11 cellular contexts compared by ENCODE assay signal in genomic region chr2:37689751-37690150, GRCh38. TPM values are rescaled to one million over a fixed set of nuclear protein-coding genes. Genes with fewer than 3 reads are reported as not detected.
A peak's percentile ranks its signal among the peaks of the same experiment; 100 is the strongest.
DNase-seq lines count a peak whose midpoint lies in the region; ATAC-seq, FAIRE-seq and TF ChIP-seq lines count a peak whose summit lies in the region.
"Had no signal": no experiment of that assay in that cellular context is flagged by ENCODE, and none has a peak within 500 bp of the region (broad histone marks: within the 10 kb centered on the region; RNA-seq: fewer than 3 reads in every experiment).

No MANE protein-coding gene starts in this region.

- no peak overlapping the region for H3K23ac ChIP-seq in neuronal stem cell (ENCODE audit: low read depth, low read length, poor library complexity)

- no peak overlapping the region for H2BK120ac ChIP-seq in neuronal stem cell (ENCODE audit: low read depth, low read length)

- H3K27ac ChIP-seq in A549 (peak overlapping the region; percentile 60 to 61), PC-3 (ENCODE audit: low read length) (no peak overlapping the region), foreskin keratinocyte (no peak overlapping the region), neuronal stem cell (replicated peaks; ENCODE audit: low read length) (no peak overlapping the region)

- peaks cover 6% of the 10 kb centered on the region; the same call in 1 of the 2 replicates for H3K36me3 ChIP-seq in PC-3 (ENCODE audit: low read depth, low read length)
- no peaks in the 10 kb centered on the region for H3K36me3 ChIP-seq in neuronal stem cell (replicated peaks in 1 of 2; ENCODE audit: control insufficient read depth in 2 of 2, insufficient read depth in 2 of 2, low read length in 2 of 2)

- TF ChIP-seq CTCF in A549 (IDR thresholded peaks at IDR 0.05) (no peak), PC-3 (conservative IDR thresholded peaks at IDR 0.05; ENCODE audit: low read depth, low read length) (no peak), foreskin keratinocyte (conservative IDR thresholded peaks at IDR 0.05) (no peak)

- POLR2A ChIA-PET in A549 (lab: Yijun Ruan, JAX), result interaction anchor here (0.9 to 1.5 kb wide), 3 partner anchors 14 to 78 kb away, joined by 3 to 6 read pairs (median 3); no protein-coding TSS in a partner anchor
- POLR2A ChIA-PET in PC-3 (lab: Charles Lee; ENCODE audit: unreplicated experiment), result no interaction called here

- H2BK5ac ChIP-seq in neuronal stem cell (ENCODE audit: low read length), result no peak overlapping the region

- H3K4me3 ChIP-seq in A549 (no peak overlapping the region), PC-3 (ENCODE audit: low read length) (no peak overlapping the region), neuronal stem cell (ENCODE audit: low read length in 2 of 2) (no peak overlapping the region)
- H3K4me3 ChIP-seq: GM12878 had no signal

- H3K9ac ChIP-seq in PC-3 (ENCODE audit: low read length) (no peak overlapping the region), neuronal stem cell (ENCODE audit: low read depth, low read length, poor library complexity) (no peak overlapping the region)

- TF ChIP-seq RAD21 in A549 (conservative IDR thresholded peaks at IDR 0.05 in 1 of 2, IDR thresholded peaks at IDR 0.05 in 1 of 2), result no peak

- CTCF ChIA-PET in A549 (lab: Yijun Ruan, JAX) (interaction anchor here (0.9 to 1.3 kb wide), 3 partner anchors 17 to 275 kb away, joined by 3 to 5 read pairs (median 3); no protein-coding TSS in a partner anchor), PC-3 (lab: Charles Lee) (no interaction called here)

- no peak overlapping the region for H3K14ac ChIP-seq in neuronal stem cell (ENCODE audit: low read length)

- peaks cover under 1% of the 10 kb centered on the region for H3F3A ChIP-seq in PC-3 (ENCODE audit: low read length, unreplicated experiment)

- no peak overlapping the region for H2BK15ac ChIP-seq in neuronal stem cell (ENCODE audit: low read length)

- peak overlapping the region; percentile 67 for H3K4me2 ChIP-seq in A549
- no peak overlapping the region for H3K4me2 ChIP-seq in PC-3 (ENCODE audit: low read length)
- H3K4me2 ChIP-seq in neuronal stem cell (ENCODE audit: insufficient read depth, low read length, poor library complexity, severe bottlenecking), result no peak overlapping the region

- H2AFZ ChIP-seq in PC-3 (ENCODE audit: low read length), result no peak overlapping the region
- peak overlapping the region; percentile 76 for H2AFZ ChIP-seq in neuronal stem cell (ENCODE audit: low read length)

- H3K27me3 ChIP-seq in PC-3 (ENCODE audit: low read length), result no peaks in the 10 kb centered on the region
- H3K27me3 ChIP-seq in foreskin keratinocyte, result no peaks in the 10 kb centered on the region
- no peaks in the 10 kb centered on the region for H3K27me3 ChIP-seq in neuronal stem cell (ENCODE audit: control insufficient read depth in 3 of 3, insufficient read depth in 3 of 3, low read depth in 1 of 3, low read length in 3 of 3)

- H4K8ac ChIP-seq in neuronal stem cell (ENCODE audit: low read depth, low read length), result no peak overlapping the region

- no peak overlapping the region for H2AK5ac ChIP-seq in neuronal stem cell (ENCODE audit: low read depth, low read length)

- H3K9me3 ChIP-seq in A549 (no peaks in the 10 kb centered on the region), PC-3 (ENCODE audit: low read length) (peaks cover 9% of the 10 kb centered on the region), neuronal stem cell (replicated peaks in 1 of 2; ENCODE audit: control insufficient read depth in 2 of 2, insufficient read depth in 1 of 2, low read depth in 1 of 2, low read length in 2 of 2) (no peaks in the 10 kb centered on the region)

- no peak for TF ChIP-seq POLR2A in A549 (IDR thresholded peaks at IDR 0.05; ENCODE audit: low read length)

- ATAC-seq in A549 (peak; percentile 22 to 25; a peak in 4 of 6 replicates), PC-3 (no peak), foreskin keratinocyte (peak; percentile 11), GM21360 (IDR thresholded peaks at IDR 0.05; ENCODE audit: unreplicated experiment) (no peak)
- ATAC-seq: GM12878 had no signal

- H3K79me2 ChIP-seq in PC-3 (ENCODE audit: low read length), result no peaks in the 10 kb centered on the region

- no peak overlapping the region for H3K18ac ChIP-seq in neuronal stem cell (ENCODE audit: low read length)

- BruUV-seq in PC-3 (replicated peaks; lab: Mats Ljungman, UMichigan), result no TSS peak

- H3K79me1 ChIP-seq in neuronal stem cell (ENCODE audit: low read depth, low read length), result no peaks in the 10 kb centered on the region

- H3K9me2 ChIP-seq in PC-3 (replicated peaks; ENCODE audit: low read length), result no peaks in the 10 kb centered on the region

- WGBS in A549 (ENCODE audit: missing lambda C conversion rate), result 77% methylated on average over 2 of the region's 2 CpGs
- WGBS in neuronal stem cell (ENCODE audit: extremely low coverage in 2 of 2, insufficient read length in 2 of 2, insufficient replicate concordance in 1 of 2), 2 donors, result no CpG with 5 or more reads among the region's 2 CpGs

- intact Hi-C loops in PC-3 (cut with micrococcal nuclease), result no loop called here

- DNase-seq in A549 (ENCODE audit: low read depth in 1 of 2, low spot score in 1 of 2), result no peak
- DNase-seq in PC-3, result peak; percentile 16
- no peak for DNase-seq in foreskin keratinocyte
- no peak for DNase-seq in neuronal stem cell (ENCODE audit: low spot score)
- no peak for DNase-seq in stimulated activated CD4-positive, alpha-beta T cell treated with anti-CD3 and anti-CD28 coated beads, Interleukin-1b, Interleukin-23, amount 100 ng/mL, for 48 hours
- DNase-seq in mucosa of gallbladder (ENCODE audit: low spot score), result no peak
- DNase-seq in SW480 (ENCODE audit: low spot score), result no peak
- DNase-seq: activated naive CD4-positive, alpha-beta T cell treated with anti-CD3 and anti-CD28 coated beads for 36 hours; caudate nucleus had no signal

- H2BK12ac ChIP-seq in neuronal stem cell (ENCODE audit: low read length), result no peak overlapping the region

- H3K4me1 ChIP-seq in A549 (peaks cover 31% of the 10 kb centered on the region), PC-3 (ENCODE audit: insufficient read depth, low read length) (peaks cover 9% of the 10 kb centered on the region; the same call in 1 of the 2 replicates), foreskin keratinocyte (peaks cover 14% of the 10 kb centered on the region), neuronal stem cell (ENCODE audit: control insufficient read depth in 2 of 2, insufficient read depth in 1 of 2, low read depth in 1 of 2, low read length in 2 of 2) (peaks cover 1 to 8% of the 10 kb centered on the region in 2 donors)

- no peak for FAIRE-seq in A549 (lab: Jason Lieb, UNC)
- FAIRE-seq: GM12878 had no signal

- H4K91ac ChIP-seq in neuronal stem cell (ENCODE audit: low read depth, low read length, poor library complexity), result no peak overlapping the region

- H3K4ac ChIP-seq in neuronal stem cell (ENCODE audit: low read length), result no peak overlapping the region

- no peak for TF ChIP-seq EP300 in A549 (IDR thresholded peaks at IDR 0.05)

- H4K20me1 ChIP-seq in PC-3 (ENCODE audit: low read length), result no peaks in the 10 kb centered on the region

TF ChIP-seq in A549, 52 proteins besides CTCF, POLR2A, EP300 and RAD21:
- TF ChIP-seq MAX (IDR thresholded peaks at IDR 0.05) (0 out of 2 replicates have a peak, but pooled peaks have one; percentile 5), NR3C1 (IDR thresholded peaks at IDR 0.05) (no peak)
TF ChIP-seq in A549: peak in this region for 1.

RNA-seq across cellular contexts. Expression of gene CDC42EP3, which starts 18.3 kb away (rescaled TPM):
- 39.1 and 41.1 TPM in 2 replicates for polyA plus RNA-seq in A549 (2011; rRNA removed)
- 22.2 and 27.3 TPM in 2 replicates for polyA plus RNA-seq in A549 (2012; cell fraction: cytosol; rRNA removed)
- 16.9 and 21.6 TPM in 2 replicates for polyA plus RNA-seq in A549 (2012; cell fraction: nucleus; rRNA removed)
- polyA plus RNA-seq in A549 (2017; fragmentation: RNase III; extraction: RNeasy Plus Mini Kit Qiagen cat#74134 plus additional on column Dnase treatment), result 23.8 to 29.5 TPM (median 23.8 TPM) in 3 replicates
- polyA minus RNA-seq in A549 (2011; rRNA and poly(A)+ RNA removed), result 39.1 and 46.5 TPM in 2 replicates
- total RNA-seq in PC-3 (2014; rRNA removed), result 22.5 and 28.4 TPM in 2 replicates
- total RNA-seq in foreskin keratinocyte, result 32.3 and 46.4 TPM in 2 replicates
- polyA plus RNA-seq in foreskin keratinocyte, result 15.0 and 23.2 TPM in 2 replicates
- 32.1 TPM for polyA plus RNA-seq in neuronal stem cell (2013, experiment 1 of 2)
- 31.5 TPM for polyA plus RNA-seq in neuronal stem cell (2013, experiment 2 of 2)
- 12.6 TPM for total RNA-seq in mucosa of gallbladder

Comparison
In these comparisons a context has a peak if more than half of its experiments do, and no peak if none do; other contexts are left out.
1. ATAC-seq: peak in A549 (2 of 2) and foreskin keratinocyte (single experiment); none in PC-3 (single experiment) and GM21360 (single experiment).
2. H3K27ac ChIP-seq: peak in A549 (2 of 2); none in PC-3 (single experiment), foreskin keratinocyte (single experiment) and neuronal stem cell (single experiment).